ENCODE assay signal across 1 cellular context in the genomic region with DNA sequence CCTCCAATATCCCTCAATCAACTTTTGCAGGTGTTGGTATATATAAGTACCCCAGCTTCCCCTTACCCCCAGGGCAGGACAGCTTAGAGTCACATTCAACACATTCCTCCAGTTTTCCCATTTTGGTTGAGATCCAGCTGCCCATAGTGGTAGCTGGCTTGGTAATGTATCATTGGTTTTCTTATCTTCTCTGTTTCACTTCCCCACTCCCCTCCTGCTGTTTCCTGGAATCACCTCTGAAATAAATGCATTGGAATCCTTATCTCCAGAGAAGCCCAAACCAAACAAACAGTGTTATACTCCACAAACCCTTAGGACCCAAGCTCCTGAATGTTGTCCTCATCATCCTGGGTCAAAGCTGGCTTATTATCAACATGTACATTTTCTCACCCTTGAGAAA.
TF ChIP-seq lines count a peak whose summit lies in the region.

No MANE protein-coding gene starts in this region.

TF ChIP-seq in HEK293, 187 proteins besides CTCF, POLR2A, EP300 and RAD21 (continued from another document):
- TF ChIP-seq ZNF398 (tag by site-specific recombination; IDR thresholded peaks at IDR 0.05), result 0 out of 2 replicates have a peak, but pooled peaks have one; percentile 16
- no peak for TF ChIP-seq ZNF747 (tag by site-specific recombination; IDR thresholded peaks at IDR 0.05)
- no peak for TF ChIP-seq ZNF155 (tag by site-specific recombination; IDR thresholded peaks at IDR 0.05)
- TF ChIP-seq ZNF426 (tag by site-specific recombination; IDR thresholded peaks at IDR 0.05), result no peak
- TF ChIP-seq PBX3 (CRISPR knock-in tag; IDR thresholded peaks at IDR 0.05), result no peak
- peak; percentile 79 for TF ChIP-seq OSR2 (tag by site-specific recombination; IDR thresholded peaks at IDR 0.05)
- TF ChIP-seq ZSCAN4 (tag by site-specific recombination; IDR thresholded peaks at IDR 0.05), result no peak
- no peak for TF ChIP-seq ZNF2 (tag by site-specific recombination; IDR thresholded peaks at IDR 0.05)
- 0 out of 2 replicates have a peak, but pooled peaks have one; percentile 22 for TF ChIP-seq ZNF335 (tag by site-specific recombination; conservative IDR thresholded peaks at IDR 0.05)
- no peak for TF ChIP-seq YY1 (tag by site-specific recombination; IDR thresholded peaks at IDR 0.05)
- TF ChIP-seq FEZF1 (tag by site-specific recombination; IDR thresholded peaks at IDR 0.05), result peak; percentile 70
- TF ChIP-seq ZFHX2 (tag by site-specific recombination; conservative IDR thresholded peaks at IDR 0.05), result no peak
- TF ChIP-seq ZNF510 (tag by site-specific recombination; IDR thresholded peaks at IDR 0.05; ENCODE audit: insufficient replicate concordance), result no peak
- no peak for TF ChIP-seq ZNF354C (tag by site-specific recombination; IDR thresholded peaks at IDR 0.05; ENCODE audit: borderline replicate concordance, low read depth)
- no peak for TF ChIP-seq ZEB2 (tag by site-specific recombination; IDR thresholded peaks at IDR 0.05)
- TF ChIP-seq, protein P1, sequence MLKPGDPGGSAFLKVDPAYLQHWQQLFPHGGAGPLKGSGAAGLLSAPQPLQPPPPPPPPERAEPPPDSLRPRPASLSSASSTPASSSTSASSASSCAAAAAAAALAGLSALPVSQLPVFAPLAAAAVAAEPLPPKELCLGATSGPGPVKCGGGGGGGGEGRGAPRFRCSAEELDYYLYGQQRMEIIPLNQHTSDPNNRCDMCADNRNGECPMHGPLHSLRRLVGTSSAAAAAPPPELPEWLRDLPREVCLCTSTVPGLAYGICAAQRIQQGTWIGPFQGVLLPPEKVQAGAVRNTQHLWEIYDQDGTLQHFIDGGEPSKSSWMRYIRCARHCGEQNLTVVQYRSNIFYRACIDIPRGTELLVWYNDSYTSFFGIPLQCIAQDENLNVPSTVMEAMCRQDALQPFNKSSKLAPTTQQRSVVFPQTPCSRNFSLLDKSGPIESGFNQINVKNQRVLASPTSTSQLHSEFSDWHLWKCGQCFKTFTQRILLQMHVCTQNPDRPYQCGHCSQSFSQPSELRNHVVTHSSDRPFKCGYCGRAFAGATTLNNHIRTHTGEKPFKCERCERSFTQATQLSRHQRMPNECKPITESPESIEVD (tag by site-specific recombination; IDR thresholded peaks at IDR 0.05), result peak; percentile 34; the same call in 1 of the 2 replicates
- TF ChIP-seq ZNF621 (tag by site-specific recombination; IDR thresholded peaks at IDR 0.05), result no peak
- TF ChIP-seq BCL11B (tag by site-specific recombination; IDR thresholded peaks at IDR 0.05; ENCODE audit: low read depth), result no peak
- TF ChIP-seq, protein P2, sequence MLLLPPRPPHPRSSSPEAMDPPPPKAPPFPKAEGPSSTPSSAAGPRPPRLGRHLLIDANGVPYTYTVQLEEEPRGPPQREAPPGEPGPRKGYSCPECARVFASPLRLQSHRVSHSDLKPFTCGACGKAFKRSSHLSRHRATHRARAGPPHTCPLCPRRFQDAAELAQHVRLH (tag by site-specific recombination; IDR thresholded peaks at IDR 0.05), result no peak
